Comparison of ENCODE assay signal across 14 cellular contexts in the genomic region with DNA sequence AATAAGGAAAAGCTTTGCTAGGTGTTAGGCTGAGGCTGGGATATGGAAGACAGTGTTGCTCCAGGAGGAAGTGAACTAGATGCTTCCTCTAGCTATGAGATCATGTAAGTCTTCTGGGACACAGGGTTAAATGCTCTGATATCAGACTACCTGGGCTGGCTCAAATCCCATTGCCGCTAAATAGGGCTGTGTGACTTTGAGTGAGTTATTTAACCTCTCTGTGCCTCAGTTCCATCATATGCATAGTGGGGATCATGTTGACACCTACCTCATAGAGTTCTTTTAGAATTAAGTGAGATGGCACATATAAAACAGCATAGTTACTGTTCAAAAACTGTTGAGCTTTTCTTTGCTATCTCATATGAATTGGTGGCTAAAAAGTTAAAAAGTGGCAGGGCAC. TPM values are rescaled to one million over a fixed set of nuclear protein-coding genes. Genes with fewer than 3 reads are reported as not detected.
DNase-seq lines count a peak whose midpoint lies in the region; ATAC-seq, FAIRE-seq and TF ChIP-seq lines count a peak whose summit lies in the region.
"Had no signal": no experiment of that assay in that cellular context is flagged by ENCODE, and none has a peak within 500 bp of the region (broad histone marks: within the 10 kb centered on the region; RNA-seq: fewer than 3 reads in every experiment).

No MANE protein-coding gene starts in this region.

- WGBS in mesendoderm (ENCODE audit: extremely low coverage, insufficient coverage, low lambda C conversion rate): no CpG with 5 or more reads among the region's 1 CpG

- CTCF ChIA-PET in CD4-positive, alpha-beta T cell (lab: Charles Lee): interaction anchor here (1.9 kb wide), 1 partner anchor 12 kb away, joined by 10 read pairs; the partner anchor contains the start of gene RPLP1
- CTCF ChIA-PET in RWPE1 (lab: Yijun Ruan, JAX): interaction anchor here (0.6 to 0.7 kb wide), 3 partner anchors 138 to 676 kb away, joined by 3 read pairs; no protein-coding TSS in a partner anchor

- no peak overlapping the region for H3K4ac ChIP-seq in mesendoderm (ENCODE audit: low read depth, low read length)

- H3K4me1 ChIP-seq in astrocyte (ENCODE audit: insufficient read depth, low read length) (peaks cover 29% of the 10 kb centered on the region), mesendoderm (ENCODE audit: control insufficient read depth, low read depth, low read length) (no peaks in the 10 kb centered on the region)

- no peaks in the 10 kb centered on the region for H3K27me3 Mint-ChIP-seq in CD4-positive, alpha-beta T cell
- H3K27me3 Mint-ChIP-seq in astrocyte (ENCODE audit: low read depth, unreplicated experiment): no peaks in the 10 kb centered on the region
- H3K27me3 Mint-ChIP-seq: B cell; CD4-positive, alpha-beta memory T cell had no signal

- H3K4me1 Mint-ChIP-seq in CD4-positive, alpha-beta T cell (ENCODE audit: low read depth): peaks cover 48% of the 10 kb centered on the region
- peaks cover 28% of the 10 kb centered on the region for H3K4me1 Mint-ChIP-seq in astrocyte (ENCODE audit: low read depth, unreplicated experiment)

- no peak for FAIRE-seq in astrocyte (lab: Jason Lieb, UNC)
- FAIRE-seq: A204.1 had no signal

- H3K4me2 ChIP-seq in astrocyte (ENCODE audit: low read length) (no peak overlapping the region), mesendoderm (ENCODE audit: low read length) (no peak overlapping the region)

- no peaks in the 10 kb centered on the region for H3K79me1 ChIP-seq in mesendoderm (ENCODE audit: low read length)

- no peak overlapping the region for H4K8ac ChIP-seq in mesendoderm (ENCODE audit: low read depth, low read length)

- H3K23ac ChIP-seq in mesendoderm (ENCODE audit: low read length): no peak overlapping the region

- H3K27ac ChIP-seq in CD4-positive, alpha-beta T cell (ENCODE audit: low read depth, low read length): no peak overlapping the region
- H3K27ac ChIP-seq in RWPE1 (peak overlapping the region; percentile 63), astrocyte (ENCODE audit: low read depth, low read length) (no peak overlapping the region), mesendoderm (ENCODE audit: low read depth, low read length) (no peak overlapping the region)
- H3K27ac ChIP-seq: HL-60 had no signal

- H4K5ac ChIP-seq in mesendoderm (ENCODE audit: low read length): no peak overlapping the region

- H3K9me3 Mint-ChIP-seq in CD4-positive, alpha-beta T cell: no peaks in the 10 kb centered on the region
- H3K9me3 Mint-ChIP-seq in astrocyte (ENCODE audit: unreplicated experiment): no peaks in the 10 kb centered on the region
- H3K9me3 Mint-ChIP-seq: CD4-positive, alpha-beta memory T cell had no signal

- no peak for DNase-seq in CD4-positive, alpha-beta T cell
- DNase-seq in RWPE1 (ENCODE audit: low spot score) (no peak), astrocyte (ENCODE audit: low read depth) (no peak), islet precursor cell (peak; percentile 0), HPDE6-E6E7 (ENCODE audit: extremely low spot score) (no peak), mesendoderm (no peak)
- DNase-seq: CD4-positive, alpha-beta memory T cell; DMS79 treated with DMSO at 0.1 percent for 48 hours had no signal

- no peak for ATAC-seq in CD4-positive, alpha-beta T cell (ENCODE audit: poor library complexity)
- ATAC-seq in GM19023 (IDR thresholded peaks at IDR 0.05; ENCODE audit: unreplicated experiment): no peak
- ATAC-seq in GM21825 (IDR thresholded peaks at IDR 0.05; ENCODE audit: unreplicated experiment): no peak

- POLR2A ChIA-PET in CD4-positive, alpha-beta T cell (lab: Charles Lee): interaction anchor here (4.4 kb wide), 1 partner anchor 12 kb away, joined by 205 read pairs; the partner anchor contains the start of gene RPLP1
- POLR2A ChIA-PET in RWPE1 (lab: Yijun Ruan, JAX; ENCODE audit: low non-redundant PET): no interaction called here

- H3K36me3 ChIP-seq in astrocyte (ENCODE audit: insufficient read depth, low read length) (no peaks in the 10 kb centered on the region), mesendoderm (ENCODE audit: control insufficient read depth, insufficient read depth, low read length) (no peaks in the 10 kb centered on the region)
- H3K36me3 ChIP-seq: HAP-1 had no signal

- no peak overlapping the region for H2BK120ac ChIP-seq in mesendoderm (ENCODE audit: low read depth, low read length)

- no peak overlapping the region for H3K56ac ChIP-seq in mesendoderm (ENCODE audit: low read length)

- H3K18ac ChIP-seq in mesendoderm (ENCODE audit: low read length): no peak overlapping the region

- H2AFZ ChIP-seq in astrocyte (ENCODE audit: low read depth, low read length): no peak overlapping the region

- no peak for TF ChIP-seq CTCF in CD4-positive, alpha-beta T cell (IDR thresholded peaks at IDR 0.05)
- no peak for TF ChIP-seq CTCF in RWPE1 (conservative IDR thresholded peaks at IDR 0.05; ENCODE audit: low read depth)
- no peak for TF ChIP-seq CTCF in astrocyte (IDR thresholded peaks at IDR 0.05; ENCODE audit: insufficient read depth, low read depth, low read length)

- H3K27ac Mint-ChIP-seq in CD4-positive, alpha-beta T cell: peak overlapping the region; percentile 51
- peak overlapping the region; percentile 41 for H3K27ac Mint-ChIP-seq in astrocyte (ENCODE audit: unreplicated experiment)
- H3K27ac Mint-ChIP-seq: B cell had no signal

- intact Hi-C loops in CD4-positive, alpha-beta T cell (cut with DNase I, micrococcal nuclease): loop anchor here in 1 of 2 experiments (5.0 kb wide), 1 partner anchor 1092 kb away; no protein-coding TSS in a partner anchor

- H2BK5ac ChIP-seq in mesendoderm (ENCODE audit: low read length): no peak overlapping the region

- H3K9me3 ChIP-seq in CD4-positive, alpha-beta T cell (ENCODE audit: control insufficient read depth, low read length): no peaks in the 10 kb centered on the region
- H3K9me3 ChIP-seq in astrocyte (ENCODE audit: insufficient read depth, low read depth, low read length): no peaks in the 10 kb centered on the region
- H3K9me3 ChIP-seq: HAP-1 had no signal

- no peaks in the 10 kb centered on the region for H3K36me3 Mint-ChIP-seq in CD4-positive, alpha-beta T cell (ENCODE audit: low read depth)
- no peaks in the 10 kb centered on the region for H3K36me3 Mint-ChIP-seq in astrocyte (ENCODE audit: low read depth, unreplicated experiment)
- H3K36me3 Mint-ChIP-seq: CD4-positive, alpha-beta memory T cell had no signal

- no peak overlapping the region for H2BK15ac ChIP-seq in mesendoderm (replicated peaks; ENCODE audit: low read depth)

- H3K4me3 ChIP-seq in astrocyte (ENCODE audit: insufficient read depth, low read depth, low read length) (no peak overlapping the region), mesendoderm (ENCODE audit: low read length) (no peak overlapping the region)
- H3K4me3 ChIP-seq: HAP-1 had no signal

- H3K27me3 ChIP-seq in CD4-positive, alpha-beta T cell (ENCODE audit: control insufficient read depth, insufficient read depth, low read length): no peaks in the 10 kb centered on the region
- no peaks in the 10 kb centered on the region for H3K27me3 ChIP-seq in astrocyte (ENCODE audit: insufficient read depth, low read length)
- no peaks in the 10 kb centered on the region for H3K27me3 ChIP-seq in mesendoderm (ENCODE audit: insufficient read depth, low read length, poor library complexity)

- H4K20me1 ChIP-seq in astrocyte (ENCODE audit: insufficient read depth, low read length): no peaks in the 10 kb centered on the region

- H3K4me3 Mint-ChIP-seq in CD4-positive, alpha-beta T cell: peak overlapping the region; percentile 56
- H3K4me3 Mint-ChIP-seq in astrocyte (ENCODE audit: unreplicated experiment): no peak overlapping the region

- H3K9ac ChIP-seq in astrocyte (ENCODE audit: low read length) (no peak overlapping the region), mesendoderm (ENCODE audit: low read length) (no peak overlapping the region)

- H3K79me2 ChIP-seq in astrocyte (ENCODE audit: insufficient read depth, low read length) (peaks cover 4% of the 10 kb centered on the region), mesendoderm (ENCODE audit: control insufficient read depth, insufficient read depth, low read length) (no peaks in the 10 kb centered on the region)

- H2AK5ac ChIP-seq in mesendoderm (ENCODE audit: low read length): no peak overlapping the region

RNA-seq across cellular contexts. Expression of gene RPLP1, which starts 12.6 kb away (rescaled TPM):
- 1,000 to 10,000 TPM; 2,527 to 2,615 TPM for total RNA-seq in CD4-positive, alpha-beta T cell
- 1,331 and 1,465 TPM in 2 replicates for total RNA-seq in astrocyte
- 3,171 TPM for polyA plus RNA-seq in mesendoderm (2013, experiment 1 of 2)
- polyA plus RNA-seq in mesendoderm (2013, experiment 2 of 2): 3,051 TPM

RNA-seq across cellular contexts. Expression of gene KIF23, which starts 51.1 kb away (rescaled TPM):
- total RNA-seq in CD4-positive, alpha-beta T cell: 1 to 10 TPM in 1 of 2 experiments, under 1 TPM in 1; 0.71 to 1.1 TPM
- 8.1 and 11.8 TPM in 2 replicates for total RNA-seq in astrocyte
- 55.5 TPM for polyA plus RNA-seq in mesendoderm (2013, experiment 1 of 2)
- 58.0 TPM for polyA plus RNA-seq in mesendoderm (2013, experiment 2 of 2)
- polyA plus RNA-seq: CD4-positive, alpha-beta memory T cell had no signal
